In the genomic region with DNA sequence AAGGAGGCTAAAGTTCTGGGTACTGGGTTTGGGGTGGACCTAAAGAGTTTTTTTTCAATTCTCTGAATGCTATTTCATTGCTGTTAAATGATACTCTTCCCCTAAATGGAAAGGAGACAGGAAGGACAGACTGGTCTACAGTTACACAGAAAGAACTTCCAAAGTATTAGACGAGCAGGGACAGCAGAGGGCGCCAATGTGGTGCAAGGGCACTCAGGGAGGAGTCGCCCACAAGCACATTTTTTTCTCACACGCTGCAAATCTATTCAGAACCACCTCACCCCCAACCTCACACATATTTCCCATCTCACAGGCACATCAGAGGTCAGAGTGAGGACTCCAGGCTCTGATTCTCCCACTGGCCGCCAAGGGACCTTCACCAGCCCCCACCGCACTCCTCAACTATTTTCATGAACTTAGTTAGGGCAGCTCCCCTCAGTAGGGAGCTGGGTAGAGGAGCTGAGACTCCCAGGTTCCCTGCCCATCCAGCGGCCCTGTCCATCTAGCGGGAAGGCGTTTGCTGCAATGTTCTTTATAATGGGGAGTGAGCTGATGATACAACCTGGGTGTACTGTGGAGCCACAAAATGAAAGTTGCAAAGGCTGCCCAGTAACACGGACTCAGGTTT, we compare ENCODE assay signal across 8 cellular contexts. TPM values are rescaled to one million over a fixed set of nuclear protein-coding genes. Genes with fewer than 3 reads are reported as not detected.
DNase-seq lines count a peak whose midpoint lies in the region; ATAC-seq and TF ChIP-seq lines count a peak whose summit lies in the region.

No MANE protein-coding gene starts in this region.

- H3K36me3 ChIP-seq in adrenal gland (replicated peaks in 1 of 2) (no peaks in the 10 kb centered on the region), left ventricle myocardium inferior (no peaks in the 10 kb centered on the region), psoas muscle (ENCODE audit: insufficient read depth in 1 of 2, low read depth in 1 of 2) (no peaks in the 10 kb centered on the region), aorta (ENCODE audit: control insufficient read depth in 1 of 2, insufficient read depth in 2 of 2, low read length in 1 of 2) (no peaks in the 10 kb centered on the region)

- H3K27me3 ChIP-seq in adrenal gland (peaks cover 38% of the 10 kb centered on the region), left ventricle myocardium inferior (ENCODE audit: low read depth) (peaks cover 84% of the 10 kb centered on the region), psoas muscle (ENCODE audit: insufficient read depth in 3 of 3, low read length in 2 of 3) (peaks cover 0 to 74% (median 29%) of the 10 kb centered on the region in 3 donors), aorta (ENCODE audit: control insufficient read depth in 1 of 2, insufficient read depth in 2 of 2, low read length in 1 of 2) (no peaks in the 10 kb centered on the region)

- H3K4me3 ChIP-seq in adrenal gland (peak overlapping the region in 1 of 4 donors; percentile 1), left ventricle myocardium inferior (peak overlapping the region; percentile 14), psoas muscle (peak overlapping the region; percentile 26), aorta (ENCODE audit: low read length in 2 of 2) (no peak overlapping the region)

- TF ChIP-seq CTCF in adrenal gland (IDR thresholded peaks at IDR 0.05) (peak; percentile 58 to 83 (median 70)), left ventricle myocardium inferior (IDR thresholded peaks at IDR 0.05; ENCODE audit: borderline replicate concordance) (peak; percentile 77), psoas muscle (IDR thresholded peaks at IDR 0.05) (peak; percentile 69)

- DNase-seq in AML-193 (lab: John Stamatoyannopoulos, UW) (peak; percentile 95), NCI-H146 treated with DMSO at 0.1 percent for 48 hours (lab: John Stamatoyannopoulos, UW; ENCODE audit: unreplicated experiment) (peak; percentile 84), T follicular helper cell (ENCODE audit: low read depth) (peak; percentile 62), adrenal gland (peak; percentile 84 to 96 (median 91)), left ventricle myocardium inferior (peak; percentile 76), psoas muscle (peak; percentile 83 to 86), aorta (peak; percentile 91 to 92)

- H3K9me3 ChIP-seq in adrenal gland (replicated peaks in 1 of 3) (no peaks in the 10 kb centered on the region), left ventricle myocardium inferior (replicated peaks) (no peaks in the 10 kb centered on the region), psoas muscle (no peaks in the 10 kb centered on the region), aorta (ENCODE audit: control insufficient read depth, low read length) (no peaks in the 10 kb centered on the region)

- H3K27ac ChIP-seq in adrenal gland, result no peak overlapping the region
- H3K27ac ChIP-seq in left ventricle myocardium inferior (replicated peaks), result peak overlapping the region; percentile 38
- no peak overlapping the region for H3K27ac ChIP-seq in psoas muscle
- H3K27ac ChIP-seq in aorta (ENCODE audit: low read depth in 1 of 2, low read length in 2 of 2), result no peak overlapping the region

- H3K4me1 ChIP-seq in adrenal gland (replicated peaks in 1 of 2) (peaks cover 4 to 32% of the 10 kb centered on the region in 2 donors), left ventricle myocardium inferior (peaks cover 51% of the 10 kb centered on the region), psoas muscle (peaks cover 15% of the 10 kb centered on the region), aorta (ENCODE audit: control insufficient read depth in 1 of 2, insufficient read depth in 2 of 2, low read length in 2 of 2) (no peaks in the 10 kb centered on the region)

- intact Hi-C loops in adrenal gland (cut with DNase I) (loop anchor here (10.0 kb wide), 1 partner anchor 292 kb away; no protein-coding TSS in a partner anchor), left ventricle myocardium inferior (cut with micrococcal nuclease) (no loop called here), psoas muscle (cut with DNase I) (loop anchor here (2.0 to 10.0 kb wide), 2 partner anchors 292 to 294 kb away; no protein-coding TSS in a partner anchor), aorta (cut with DNase I) (loop anchor here in 1 of 2 donors (5.0 kb wide), 1 partner anchor 294 kb away; no protein-coding TSS in a partner anchor)

- TF ChIP-seq POLR2A in adrenal gland (IDR thresholded peaks at IDR 0.05), result no peak

- ATAC-seq in GM21423 (IDR thresholded peaks at IDR 0.05; ENCODE audit: unreplicated experiment), result peak; percentile 63
- ATAC-seq in psoas muscle, result peak; percentile 63 to 87 (median 73)
- peak; percentile 77 for ATAC-seq in aorta (ENCODE audit: low FRiP score)

- 8 to 16% (median 11%) methylated on average over 10 of the region's 10 CpGs for WGBS in adrenal gland, 4 donors
- WGBS in psoas muscle, 3 donors, result 4 to 6% (median 6%) methylated on average over 10 of the region's 10 CpGs
- WGBS in aorta, 2 donors, result 5 to 6% methylated on average over 10 of the region's 10 CpGs

RNA-seq across cellular contexts. Expression of a gene that starts 6.8 kb away (rescaled TPM):
- total RNA-seq in adrenal gland, result 1 to 10 TPM in 4 of 8 donors, under 1 TPM in 4; 0.55 to 2.8 (median 1.0) TPM
- polyA plus RNA-seq in adrenal gland, result 10 to 100 TPM in 1 of 3 donors, 1 to 10 TPM in 1, under 1 TPM in 1; 0.42 to 15.3 (median 2.9) TPM
- total RNA-seq in left ventricle myocardium inferior, result 12.9 TPM
- total RNA-seq in psoas muscle, result 10 to 100 TPM in 3 of 4 donors, 1 to 10 TPM in 1; 8.9 to 13.6 (median 11.6) TPM
- 10 to 100 TPM; 10.2 to 16.6 (median 14.4) TPM for polyA plus RNA-seq in psoas muscle
- 1 to 10 TPM; 1.6 to 6.5 TPM for total RNA-seq in aorta
- polyA plus RNA-seq in aorta, result 10 to 100 TPM in 1 of 2 donors, under 1 TPM in 1; 0.31 to 10.5 TPM

Comparison
In these comparisons a context has a peak if more than half of its experiments do, and no peak if none do; other contexts are left out.
1. H3K4me3 ChIP-seq: peak in left ventricle myocardium inferior (single experiment) and psoas muscle (single experiment); none in aorta (0 of 2).
2. Peak in every context shown above with its lines, with median percentiles within 50 percentile points of each other: DNase-seq, ATAC-seq and CTCF ChIP-seq.